ENCODE assay signal across 1 cellular context in the genomic region with DNA sequence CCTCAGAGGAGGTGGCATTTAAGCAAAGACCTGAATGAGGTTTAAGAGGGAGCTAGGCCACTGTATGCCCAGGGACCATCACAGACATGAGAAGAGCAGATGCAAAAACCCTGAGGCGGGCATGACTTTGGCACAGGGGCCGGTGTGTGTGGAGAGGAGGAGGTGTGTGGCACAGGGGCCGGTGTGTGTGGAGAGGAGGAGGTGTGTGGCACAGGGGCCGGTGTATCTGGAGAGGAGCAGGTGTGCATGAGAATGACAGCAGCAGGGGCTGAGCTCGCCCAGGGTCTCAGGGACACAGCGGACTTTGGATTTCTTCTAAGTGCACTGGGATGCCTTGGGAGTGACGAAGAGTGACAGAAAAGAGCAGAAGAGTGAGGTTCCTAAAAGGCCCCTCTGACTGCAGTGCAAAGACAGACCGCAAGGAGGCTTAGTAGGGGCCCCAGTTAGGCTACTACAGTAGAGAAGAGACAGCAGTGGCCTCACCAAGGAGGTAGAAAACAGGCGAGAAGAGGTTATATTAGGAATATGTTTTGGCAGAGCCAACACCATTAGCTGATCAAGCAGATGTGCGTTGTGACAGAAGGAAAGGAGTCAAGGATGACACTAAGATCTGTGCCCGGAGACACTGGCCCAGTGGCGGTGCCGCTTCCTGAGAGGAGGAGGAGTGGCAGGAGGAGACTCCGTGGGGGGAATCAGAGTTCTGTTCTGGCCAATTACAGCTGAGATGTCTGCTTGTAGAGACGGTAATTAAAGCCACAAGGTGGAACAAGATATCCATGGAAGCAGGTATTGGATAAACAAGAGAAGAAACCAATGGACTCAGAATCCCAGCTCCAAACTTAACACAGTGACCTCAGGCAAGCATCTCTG.
TF ChIP-seq lines count a peak whose summit lies in the region.

No MANE protein-coding gene starts in this region.

TF ChIP-seq in IMR-90, 13 proteins besides CTCF, POLR2A, EP300 and RAD21:
- TF ChIP-seq RCOR1 (IDR thresholded peaks at IDR 0.05; ENCODE audit: insufficient replicate concordance, low read length) (no peak), RFX5 (IDR thresholded peaks at IDR 0.05; ENCODE audit: low read depth, low read length) (no peak), MAZ (IDR thresholded peaks at IDR 0.05; ENCODE audit: borderline replicate concordance, low read depth, low read length) (no peak), BHLHE40 (IDR thresholded peaks at IDR 0.05; ENCODE audit: low read depth, low read length) (no peak), MXI1 (IDR thresholded peaks at IDR 0.05; ENCODE audit: borderline replicate concordance, low read depth, low read length) (no peak), MAFK (IDR thresholded peaks at IDR 0.05; ENCODE audit: low read depth, low read length) (no peak), CEBPB (IDR thresholded peaks at IDR 0.05; ENCODE audit: low read depth, low read length) (no peak), CHD1 (IDR thresholded peaks at IDR 0.05; ENCODE audit: low read depth, low read length) (no peak), FOS (IDR thresholded peaks at IDR 0.05; ENCODE audit: low read depth, low read length) (no peak), SMC3 (IDR thresholded peaks at IDR 0.05; ENCODE audit: low read depth, low read length) (no peak), NFE2L2 (IDR thresholded peaks at IDR 0.05; ENCODE audit: low read depth, low read length) (no peak)
- TF ChIP-seq, protein P1, sequence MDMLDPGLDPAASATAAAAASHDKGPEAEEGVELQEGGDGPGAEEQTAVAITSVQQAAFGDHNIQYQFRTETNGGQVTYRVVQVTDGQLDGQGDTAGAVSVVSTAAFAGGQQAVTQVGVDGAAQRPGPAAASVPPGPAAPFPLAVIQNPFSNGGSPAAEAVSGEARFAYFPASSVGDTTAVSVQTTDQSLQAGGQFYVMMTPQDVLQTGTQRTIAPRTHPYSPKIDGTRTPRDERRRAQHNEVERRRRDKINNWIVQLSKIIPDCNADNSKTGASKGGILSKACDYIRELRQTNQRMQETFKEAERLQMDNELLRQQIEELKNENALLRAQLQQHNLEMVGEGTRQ (IDR thresholded peaks at IDR 0.05; ENCODE audit: low read depth, low read length): no peak
- TF ChIP-seq, protein P2, sequence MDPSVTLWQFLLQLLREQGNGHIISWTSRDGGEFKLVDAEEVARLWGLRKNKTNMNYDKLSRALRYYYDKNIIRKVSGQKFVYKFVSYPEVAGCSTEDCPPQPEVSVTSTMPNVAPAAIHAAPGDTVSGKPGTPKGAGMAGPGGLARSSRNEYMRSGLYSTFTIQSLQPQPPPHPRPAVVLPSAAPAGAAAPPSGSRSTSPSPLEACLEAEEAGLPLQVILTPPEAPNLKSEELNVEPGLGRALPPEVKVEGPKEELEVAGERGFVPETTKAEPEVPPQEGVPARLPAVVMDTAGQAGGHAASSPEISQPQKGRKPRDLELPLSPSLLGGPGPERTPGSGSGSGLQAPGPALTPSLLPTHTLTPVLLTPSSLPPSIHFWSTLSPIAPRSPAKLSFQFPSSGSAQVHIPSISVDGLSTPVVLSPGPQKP (IDR thresholded peaks at IDR 0.05; ENCODE audit: borderline replicate concordance, low read depth, low read length): no peak
